ENCODE assay signal across 7 cellular contexts in the genomic region with DNA sequence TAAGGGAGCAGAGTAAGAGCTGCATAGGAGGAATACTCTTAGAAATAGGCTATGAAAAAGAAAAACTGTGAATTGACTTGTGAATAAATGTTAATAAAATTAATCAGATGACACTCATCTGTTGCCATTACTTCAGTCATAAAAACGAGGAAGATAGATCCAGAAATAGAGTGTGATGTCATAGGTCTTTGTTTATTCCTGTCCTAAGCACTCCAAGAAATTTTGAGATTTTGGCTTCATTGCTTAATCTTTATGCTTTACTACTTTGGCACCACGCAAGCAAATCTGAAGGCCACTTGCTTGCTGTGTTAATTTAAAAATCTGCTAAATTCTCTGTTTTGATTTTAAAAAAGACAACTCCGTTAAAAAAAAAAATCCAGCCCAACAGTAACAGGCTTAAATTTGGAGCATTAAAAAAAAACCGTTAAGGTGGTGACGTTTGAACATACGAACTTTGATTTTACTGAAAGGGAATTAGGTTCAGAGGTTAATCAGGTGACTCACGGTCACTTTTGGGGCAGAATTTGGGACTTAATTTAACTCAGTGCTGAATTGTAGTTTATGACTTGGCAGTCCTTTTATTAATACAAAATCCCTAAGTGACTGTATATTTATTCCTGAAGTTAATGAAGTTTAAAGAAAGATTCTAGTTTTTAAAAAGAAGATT. TPM values are rescaled to one million over a fixed set of nuclear protein-coding genes. Genes with fewer than 3 reads are reported as not detected.
DNase-seq lines count a peak whose midpoint lies in the region; ATAC-seq and TF ChIP-seq lines count a peak whose summit lies in the region.

No MANE protein-coding gene starts in this region.

- no peak overlapping the region for H2AK5ac ChIP-seq in IMR-90 (ENCODE audit: low read depth, low read length)

- intact Hi-C loops in IMR-90 (cut with micrococcal nuclease) = no loop called here

- no peak overlapping the region for H2AK9ac ChIP-seq in IMR-90 (replicated peaks; ENCODE audit: low read depth, low read length, poor library complexity)

- H3K4me1 Mint-ChIP-seq in activated naive CD8-positive, alpha-beta T cell (ENCODE audit: low read depth) = peaks cover 40% of the 10 kb centered on the region

- DNase-seq in IMR-90 (peak; percentile 83), glomerular visceral epithelial cell (ENCODE audit: extremely low spot score) (peak; percentile 12), GM19240 (ENCODE audit: insufficient read length, low spot score) (no peak), COLO668 (lab: John Stamatoyannopoulos, UW; ENCODE audit: unreplicated experiment) (no peak)

- H3K27me3 Mint-ChIP-seq in activated naive CD8-positive, alpha-beta T cell = no peaks in the 10 kb centered on the region

- H3K36me3 Mint-ChIP-seq in activated naive CD8-positive, alpha-beta T cell = peaks cover 6% of the 10 kb centered on the region

- no peaks in the 10 kb centered on the region for H3K9me3 Mint-ChIP-seq in activated naive CD8-positive, alpha-beta T cell (ENCODE audit: low read depth)

- no peak overlapping the region for H3K14ac ChIP-seq in IMR-90 (replicated peaks; ENCODE audit: low read depth, low read length)

- H3K18ac ChIP-seq in IMR-90 (ENCODE audit: low read depth, low read length) = no peak overlapping the region

- in situ Hi-C loops in IMR-90 (cut with MboI; ENCODE audit: low sequenced_read_pairs) = no loop called here

- no peak for TF ChIP-seq CTCF in IMR-90 (conservative IDR thresholded peaks at IDR 0.05; ENCODE audit: low read depth, low read length)

- CTCF ChIA-PET in IMR-90 (lab: Yijun Ruan, JAX) = no interaction called here

- H3K27ac Mint-ChIP-seq in activated naive CD8-positive, alpha-beta T cell = no peak overlapping the region

- no peaks in the 10 kb centered on the region; the same call in 1 of the 2 replicates for H3K4me1 ChIP-seq in IMR-90 (ENCODE audit: control insufficient read depth, insufficient read depth, low read length)
- H3K4me1 ChIP-seq in stomach smooth muscle (ENCODE audit: control insufficient read depth, insufficient read depth, low read length) = peaks cover 23% of the 10 kb centered on the region

- peaks cover 7 to 39% of the 10 kb centered on the region in 2 experiments for H3K79me1 ChIP-seq in IMR-90 (ENCODE audit: low read depth in 1 of 2, low read length in 2 of 2)

- dilution Hi-C loops in IMR-90 (cut with HindIII; ENCODE audit: low sequenced_read_pairs, unreplicated experiment) = no loop called here

- TF ChIP-seq POLR2A in IMR-90 (IDR thresholded peaks at IDR 0.05; ENCODE audit: low read depth, low read length) = no peak

- H2BK20ac ChIP-seq in IMR-90 (ENCODE audit: low read depth, low read length) = no peak overlapping the region

- H3K27me3 ChIP-seq in IMR-90 (ENCODE audit: control insufficient read depth, insufficient read depth, low read length) = no peaks in the 10 kb centered on the region
- H3K27me3 ChIP-seq in stomach smooth muscle (ENCODE audit: control insufficient read depth in 1 of 2, insufficient read depth in 2 of 2, low read length in 2 of 2) = no peaks in the 10 kb centered on the region

- no CpG with 5 or more reads among the region's 7 CpGs for WGBS in IMR-90 (ENCODE audit: extremely low coverage in 2 of 2, insufficient read length in 1 of 2), 2 experiments

- H2BK15ac ChIP-seq in IMR-90 (ENCODE audit: low read depth, low read length) = no peak overlapping the region

- peak overlapping the region; percentile 95; the same call in 1 of the 2 replicates for H3K4me2 ChIP-seq in IMR-90 (ENCODE audit: low read depth, low read length)

- H3K36me3 ChIP-seq in IMR-90 (ENCODE audit: control insufficient read depth, insufficient read depth, low read length) (peaks cover 18% of the 10 kb centered on the region), stomach smooth muscle (ENCODE audit: control insufficient read depth in 2 of 2, insufficient read depth in 2 of 2, low read length in 2 of 2) (peaks cover 8 to 19% of the 10 kb centered on the region in 2 donors)

- no peak for TF ChIP-seq RAD21 in IMR-90 (IDR thresholded peaks at IDR 0.05; ENCODE audit: low read length)

- H2BK120ac ChIP-seq in IMR-90 (ENCODE audit: low read depth, low read length) = no peak overlapping the region

- no peak overlapping the region for H3K56ac ChIP-seq in IMR-90 (ENCODE audit: extremely low read depth, insufficient read depth, low read length)

- no peak for ATAC-seq in IMR-90 (ENCODE audit: low read depth)
- ATAC-seq in GM21825 (IDR thresholded peaks at IDR 0.05; ENCODE audit: unreplicated experiment) = no peak

- H3K9me1 ChIP-seq in IMR-90 (ENCODE audit: insufficient read depth, low read length) = no peaks in the 10 kb centered on the region

- peak overlapping the region; percentile 18 for H3K4me3 Mint-ChIP-seq in activated naive CD8-positive, alpha-beta T cell

- no peaks in the 10 kb centered on the region for H3K9me3 ChIP-seq in IMR-90 (ENCODE audit: control insufficient read depth, insufficient read depth, low read length)
- H3K9me3 ChIP-seq in stomach smooth muscle (ENCODE audit: control insufficient read depth in 2 of 2, low read length in 2 of 2) = no peaks in the 10 kb centered on the region

- 0 out of 4 replicates have a peak overlapping the region, but pooled peaks of 1 of the 2 experiments have one; percentile 9 for H4K8ac ChIP-seq in IMR-90 (ENCODE audit: low read depth in 2 of 2, low read length in 2 of 2)

- H3K9ac ChIP-seq in IMR-90 (ENCODE audit: low read depth, low read length) (no peak overlapping the region), stomach smooth muscle (ENCODE audit: low read length in 2 of 2) (peak overlapping the region in 1 of 2 donors; percentile 58)

- POLR2A ChIA-PET in IMR-90 (lab: Charles Lee; ENCODE audit: unreplicated experiment) = no interaction called here

- H4K20me1 ChIP-seq in IMR-90 (ENCODE audit: insufficient read depth, low read length) = peaks cover 52% of the 10 kb centered on the region

- no peak overlapping the region for H4K5ac ChIP-seq in IMR-90 (ENCODE audit: low read depth, low read length)

- no peak overlapping the region for H4K91ac ChIP-seq in IMR-90 (ENCODE audit: insufficient read depth, low read depth, low read length)

- H3K4me3 ChIP-seq in IMR-90 (ENCODE audit: insufficient read depth, low read depth, low read length) (no peak overlapping the region), stomach smooth muscle (ENCODE audit: low read length in 2 of 2) (peak overlapping the region; percentile 36 to 38)

- H3K23ac ChIP-seq in IMR-90 (ENCODE audit: low read depth, low read length) = 0 out of 2 replicates have a peak overlapping the region, but pooled peaks have one; percentile 84

- H3K4ac ChIP-seq in IMR-90 (ENCODE audit: low read depth, low read length) = no peak overlapping the region

- H3K27ac ChIP-seq in IMR-90 (ENCODE audit: insufficient read depth, low read length) (no peak overlapping the region), stomach smooth muscle (ENCODE audit: low read length) (no peak overlapping the region)

- no peak overlapping the region for H2BK5ac ChIP-seq in IMR-90 (ENCODE audit: low read depth, low read length, poor library complexity, severe bottlenecking)

- H2AFZ ChIP-seq in IMR-90 (replicated peaks; ENCODE audit: low read length, poor library complexity) = no peak overlapping the region

- BruUV-seq in IMR-90 (replicated peaks; lab: Mats Ljungman, UMichigan) = no TSS peak

TF ChIP-seq in IMR-90, 13 proteins besides CTCF, POLR2A, EP300 and RAD21:
- TF ChIP-seq RCOR1 (IDR thresholded peaks at IDR 0.05; ENCODE audit: insufficient replicate concordance, low read length) = no peak
- peak; percentile 82 for TF ChIP-seq CEBPB (IDR thresholded peaks at IDR 0.05; ENCODE audit: low read depth, low read length)

RNA-seq across cellular contexts. Expression of a gene that starts 3.4 kb away (rescaled TPM):
- 18.3 and 24.2 TPM in 2 replicates for total RNA-seq in IMR-90 (2012; rRNA removed)
- polyA plus RNA-seq in IMR-90 (2012; rRNA removed) = 16.6 and 25.3 TPM in 2 replicates
- polyA plus RNA-seq in IMR-90 (2012; cell fraction: cytosol; rRNA removed) = 4.5 and 4.9 TPM in 2 replicates
- polyA plus RNA-seq in IMR-90 (2012; cell fraction: nucleus; rRNA removed; ENCODE audit: low replicate concordance) = 10.1 and 62.2 TPM in 2 replicates

RNA-seq across cellular contexts. Expression of a gene that starts 27.2 kb away (rescaled TPM):
- not detected in 2 replicates for total RNA-seq in IMR-90 (2012; rRNA removed)
- polyA plus RNA-seq in IMR-90 (2012; rRNA removed) = 0.56 and 0.68 TPM in 2 replicates
- 0.03 and 0.04 TPM in 2 replicates for polyA plus RNA-seq in IMR-90 (2012; cell fraction: cytosol; rRNA removed)
- 0.27 and 2.8 TPM in 2 replicates for polyA plus RNA-seq in IMR-90 (2012; cell fraction: nucleus; rRNA removed; ENCODE audit: low replicate concordance)

Comparison
In these comparisons a context has a peak if more than half of its experiments do, and no peak if none do; other contexts are left out.
1. DNase-seq: peak in IMR-90 (single experiment) and glomerular visceral epithelial cell (single experiment); none in GM19240 (single experiment) and COLO668 (single experiment).